ENCODE assay signal across 1 cellular context in genomic region chr22:25420114-25420441, GRCh38.
A peak's percentile ranks its signal among the peaks of the same experiment; 100 is the strongest.
TF ChIP-seq lines count a peak whose summit lies in the region.

No MANE protein-coding gene starts in this region.

TF ChIP-seq in HepG2, 621 proteins besides CTCF, POLR2A, EP300 and RAD21:
- TF ChIP-seq ARID5B (CRISPR knock-in tag; IDR thresholded peaks at IDR 0.05) (0 out of 2 replicates have a peak, but pooled peaks have one; percentile 4), NR2F6 (IDR thresholded peaks at IDR 0.05) (peak; percentile 3), NR2F6 (CRISPR knock-in tag; IDR thresholded peaks at IDR 0.05) (peak; percentile 66; the same call in 1 of the 2 replicates)
TF ChIP-seq in HepG2: peak in this region for 2; not testable (repeated sequence) for 619.
